1 cellular context compared by ENCODE assay signal in genomic region chr1:113905435-113905861, GRCh38.
TF ChIP-seq lines count a peak whose summit lies in the region.

No MANE protein-coding gene starts in this region.

TF ChIP-seq in endothelial cell of umbilical vein, 7 proteins besides CTCF, POLR2A, EP300 and RAD21:
- TF ChIP-seq EZH2 (IDR thresholded peaks at IDR 0.05; ENCODE audit: borderline replicate concordance, low read depth, low read length, severe bottlenecking) (no peak), JUN (IDR thresholded peaks at IDR 0.05; ENCODE audit: borderline replicate concordance, insufficient read depth, insufficient read length, low read depth) (no peak), MAX (IDR thresholded peaks at IDR 0.05; ENCODE audit: insufficient read depth, insufficient read length) (no peak), FOS (IDR thresholded peaks at IDR 0.05; ENCODE audit: borderline replicate concordance, insufficient read depth, low read length) (no peak)
